Comparison of ENCODE assay signal across 20 cellular contexts in genomic region chr3:154759966-154760365, GRCh38.
DNase-seq lines count a peak whose midpoint lies in the region; ATAC-seq and TF ChIP-seq lines count a peak whose summit lies in the region.
"Had no signal": no experiment of that assay in that cellular context is flagged by ENCODE, and none has a peak within 500 bp of the region (broad histone marks: within the 10 kb centered on the region; RNA-seq: fewer than 3 reads in every experiment).

No MANE protein-coding gene starts in this region.

- WGBS in smooth muscle cell (ENCODE audit: low lambda C conversion rate): 97% methylated on average over 3 of the region's 3 CpGs

- no peak overlapping the region for H3K4me2 ChIP-seq in DND-41 (ENCODE audit: insufficient read depth, low read length)
- H3K4me2 ChIP-seq in OCI-LY7 (ENCODE audit: low read length): no peak overlapping the region
- H3K4me2 ChIP-seq in smooth muscle cell: no peak overlapping the region
- H3K4me2 ChIP-seq: A549, SK-N-SH had no signal

- H3K4me1 Mint-ChIP-seq in nephron progenitor cell: peaks cover 5% of the 10 kb centered on the region

- TF ChIP-seq CTCF in DND-41 (IDR thresholded peaks at IDR 0.05; ENCODE audit: borderline replicate concordance, extremely low read depth, low read length, poor library complexity, severe bottlenecking): no peak
- TF ChIP-seq CTCF in OCI-LY7 (conservative IDR thresholded peaks at IDR 0.05; ENCODE audit: low read length): no peak
- TF ChIP-seq CTCF in nephron progenitor cell (IDR thresholded peaks at IDR 0.05): no peak
- no peak for TF ChIP-seq CTCF in smooth muscle cell (IDR thresholded peaks at IDR 0.05; ENCODE audit: borderline replicate concordance, insufficient read depth, poor library complexity, severe bottlenecking)

- H3K79me2 ChIP-seq in DND-41 (ENCODE audit: insufficient read depth, low read length) (no peaks in the 10 kb centered on the region), OCI-LY7 (ENCODE audit: insufficient read depth, low read depth, low read length) (no peaks in the 10 kb centered on the region), smooth muscle cell (ENCODE audit: low read depth) (no peaks in the 10 kb centered on the region)

- POLR2A ChIA-PET in OCI-LY7 (lab: Charles Lee): interaction anchor here (0.6 kb wide), 1 partner anchor 18 kb away, joined by 3 read pairs; no protein-coding TSS in a partner anchor

- H3K9ac ChIP-seq in DND-41 (ENCODE audit: low read depth, low read length): no peak overlapping the region
- H3K9ac ChIP-seq in smooth muscle cell (ENCODE audit: low read depth): no peak overlapping the region
- H3K9ac ChIP-seq: SK-N-SH had no signal

- peak overlapping the region; percentile 21 for H3K27ac Mint-ChIP-seq in nephron progenitor cell

- H3K36me3 ChIP-seq in DND-41 (ENCODE audit: insufficient read depth, low read length) (no peaks in the 10 kb centered on the region), OCI-LY7 (ENCODE audit: insufficient read depth, low read length) (no peaks in the 10 kb centered on the region), smooth muscle cell (ENCODE audit: low read depth) (no peaks in the 10 kb centered on the region)

- H3K9me3 ChIP-seq in DND-41 (ENCODE audit: insufficient read depth, low read length, severe bottlenecking) (peaks cover 3% of the 10 kb centered on the region), OCI-LY7 (ENCODE audit: low read length) (peaks cover 7% of the 10 kb centered on the region; the same call in 1 of the 2 replicates), smooth muscle cell (replicated peaks; ENCODE audit: low read depth) (no peaks in the 10 kb centered on the region)
- H3K9me3 ChIP-seq: A549, SK-N-SH had no signal

- H3K27ac ChIP-seq in DND-41 (ENCODE audit: low read length) (no peak overlapping the region; the same call in 1 of the 2 replicates), OCI-LY7 (ENCODE audit: low read depth, low read length, poor library complexity, severe bottlenecking) (no peak overlapping the region), smooth muscle cell (ENCODE audit: low read depth) (no peak overlapping the region), substantia nigra (ENCODE audit: low read depth, low read length, poor library complexity, severe bottlenecking) (no peak overlapping the region)
- H3K27ac ChIP-seq: A549 had no signal

- peaks cover 6% of the 10 kb centered on the region; the same call in 1 of the 2 replicates for H3K4me1 ChIP-seq in DND-41 (ENCODE audit: insufficient read depth, low read length)
- no peaks in the 10 kb centered on the region for H3K4me1 ChIP-seq in OCI-LY7 (ENCODE audit: insufficient read depth, low read length, poor library complexity, severe bottlenecking)
- H3K4me1 ChIP-seq in smooth muscle cell (ENCODE audit: low read depth): peaks cover 4% of the 10 kb centered on the region
- H3K4me1 ChIP-seq: A549 had no signal

- CTCF ChIA-PET in OCI-LY7 (lab: Charles Lee; ENCODE audit: unreplicated experiment): no interaction called here

- H2AFZ ChIP-seq in DND-41 (ENCODE audit: low read depth, low read length) (peak overlapping the region; percentile 0; the same call in 1 of the 2 replicates), OCI-LY7 (ENCODE audit: low read length) (peak overlapping the region; percentile 71), smooth muscle cell (ENCODE audit: low read depth) (peak overlapping the region; percentile 30)

- intact Hi-C loops in OCI-LY7 (cut with micrococcal nuclease; ENCODE audit: unreplicated experiment): loop anchor here (10.0 kb wide), 1 partner anchor 945 kb away; no protein-coding TSS in a partner anchor

- no peaks in the 10 kb centered on the region for H3K27me3 Mint-ChIP-seq in nephron progenitor cell (ENCODE audit: low read depth, poor library complexity)

- no peaks in the 10 kb centered on the region for H3K36me3 Mint-ChIP-seq in nephron progenitor cell (ENCODE audit: low read depth)

- H4K20me1 ChIP-seq in DND-41 (ENCODE audit: insufficient read depth, low read length) (no peaks in the 10 kb centered on the region), OCI-LY7 (ENCODE audit: insufficient read depth, low read length) (no peaks in the 10 kb centered on the region), smooth muscle cell (ENCODE audit: low read depth) (no peaks in the 10 kb centered on the region)

- H3K9me2 ChIP-seq in OCI-LY7 (ENCODE audit: insufficient read depth, low read length): no peaks in the 10 kb centered on the region
- H3K9me2 ChIP-seq: SK-N-SH had no signal

- H3K27me3 ChIP-seq in DND-41 (ENCODE audit: insufficient read depth, low read length, poor library complexity) (no peaks in the 10 kb centered on the region), smooth muscle cell (ENCODE audit: low read depth) (no peaks in the 10 kb centered on the region)

- no TSS peak for BruUV-seq in OCI-LY7 (replicated peaks; lab: Mats Ljungman, UMichigan)

- H3K4me3 ChIP-seq in DND-41 (ENCODE audit: low read depth in 1 of 2, low read length in 2 of 2) (no peak overlapping the region), OCI-LY7 (ENCODE audit: low read depth, low read length, poor library complexity, severe bottlenecking) (no peak overlapping the region), smooth muscle cell (no peak overlapping the region)
- H3K4me3 ChIP-seq: A549 had no signal

- H3K4me3 Mint-ChIP-seq in nephron progenitor cell: no peak overlapping the region

- H3F3A ChIP-seq in smooth muscle cell (ENCODE audit: low read depth): no peaks in the 10 kb centered on the region

- peaks cover 13% of the 10 kb centered on the region for H3K9me3 Mint-ChIP-seq in nephron progenitor cell

- ATAC-seq in DND-41 (ENCODE audit: insufficient read depth, low read depth): no peak
- ATAC-seq in HG03045 (IDR thresholded peaks at IDR 0.05; ENCODE audit: unreplicated experiment): no peak
- ATAC-seq in HG03196 (IDR thresholded peaks at IDR 0.05; ENCODE audit: unreplicated experiment): no peak
- ATAC-seq: A549 had no signal

- DNase-seq in DND-41: no peak
- DNase-seq in OCI-LY7 (ENCODE audit: low spot score): no peak
- no peak for DNase-seq in nephron progenitor cell
- DNase-seq in smooth muscle cell (lab: John Stamatoyannopoulos, UW; ENCODE audit: unreplicated experiment): no peak
- no peak for DNase-seq in substantia nigra (lab: John Stamatoyannopoulos, UW)
- DNase-seq: C1 segment of cervical spinal cord, GF-D8, GOT3, KBM-7, NCI-H1105 treated with DMSO at 0.1 percent for 48 hours, NCI-H1694, NCI-H2107, NCI-H510A, NCI-H748 treated with DMSO at 0.1 percent for 48 hours, RPMI8226, SHP77 treated with DMSO at 0.1 percent for 48 hours, SK-N-SH had no signal

Comparison
In these comparisons a context has a peak if more than half of its experiments do, and no peak if none do; other contexts are left out.
1. H2AFZ ChIP-seq: peak in every context shown above with its lines; median percentile 71 in OCI-LY7; 30 in smooth muscle cell; 0 in DND-41.